Comparison of ENCODE assay signal across 36 cellular contexts in the genomic region with DNA sequence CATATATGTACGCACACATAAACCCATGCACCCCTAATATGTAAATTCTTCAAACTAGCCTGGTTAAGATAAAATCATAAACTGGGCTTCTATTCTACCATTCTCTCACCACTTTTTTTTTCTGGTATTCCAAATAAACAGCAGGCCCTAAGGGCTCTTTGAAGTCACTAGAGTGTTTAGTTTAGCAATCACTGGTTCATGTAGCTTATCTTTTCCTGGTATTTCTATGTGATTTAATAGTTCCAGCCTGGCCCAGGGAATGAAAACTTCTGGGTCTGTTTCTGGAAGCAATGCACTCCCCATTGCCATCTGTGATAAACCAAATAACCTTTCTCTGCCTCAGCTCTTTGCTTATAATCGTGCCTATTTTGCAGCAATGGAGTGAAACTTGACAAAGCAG. TPM values are rescaled to one million over a fixed set of nuclear protein-coding genes. Genes with fewer than 3 reads are reported as not detected.
"Had no signal": no experiment of that assay in that cellular context is flagged by ENCODE, and none has a peak within 500 bp of the region (broad histone marks: within the 10 kb centered on the region; RNA-seq: fewer than 3 reads in every experiment).

No MANE protein-coding gene starts in this region.

- ATAC-seq: activated CD4-positive, CD25-positive, alpha-beta regulatory T cell treated with anti-CD3 and anti-CD28 coated beads, Interleukin-2, amount 50 U/mL, for 24 hours; activated CD8-positive, alpha-beta T cell treated with anti-CD3 and anti-CD28 coated beads for 36 hours; activated T-cell treated with anti-CD3 and anti-CD28 coated beads, Interleukin-2, amount 50 U/mL, for 4 hours; activated T-helper 17 cell treated with anti-CD3 and anti-CD28 coated beads, Interleukin-2, amount 50 U/mL, for 72 hours; gastroesophageal sphincter; heart right ventricle; T-helper 17 cell had no signal

- DNase-seq: activated B cell treated with CpG ODN at 0.5 μM for 24 hours; activated CD4-positive, alpha-beta T cell treated with anti-CD3 and anti-CD28 coated beads for 48 hours; activated CD4-positive, alpha-beta T cell treated with anti-CD3 and anti-CD28 coated beads, Interleukin-2, amount 50 U/mL, for 1 hour; activated CD4-positive, alpha-beta T cell treated with anti-CD3 and anti-CD28 coated beads, Interleukin-2, amount 50 U/mL, for 48 hours; activated CD8-positive, alpha-beta memory T cell treated with anti-CD3 and anti-CD28 coated beads for 24 hours; activated CD8-positive, alpha-beta T cell treated with anti-CD3 and anti-CD28 coated beads for 36 hours; activated effector memory CD4-positive, alpha-beta T cell treated with Interleukin-2 at 50 U/mL for 16 hours; activated gamma-delta T cell treated with Interleukin-2 at 50 U/mL for 16 hours; activated naive CD4-positive, alpha-beta T cell treated with anti-CD3 and anti-CD28 coated beads, Interleukin-2, amount 50 U/mL, for 16 hours; activated naive CD4-positive, alpha-beta T cell treated with Interleukin-2 at 50 U/mL for 16 hours; activated T-cell treated with anti-CD3 and anti-CD28 coated beads, Interleukin-2, amount 50 U/mL, for 4 hours; amniotic stem cell; anterior cingulate cortex; brain microvascular endothelial cell; caudate nucleus; effector CD8-positive, alpha-beta T cell; esophagus squamous epithelium; foreskin melanocyte; heart right ventricle; T-helper 17 cell; T1000; WERI-Rb-1 had no signal

- H3K27me3 Mint-ChIP-seq: activated T-helper 17 cell treated with anti-CD3 and anti-CD28 coated beads, Interleukin-2, amount 50 U/mL, for 72 hours had no signal

- H3K4me3 ChIP-seq: esophagus squamous epithelium, gastroesophageal sphincter, heart right ventricle had no signal

- FAIRE-seq: astrocyte, bronchial epithelial cell, colon, endometrium, endothelial cell of umbilical vein had no signal

- H3K4me1 Mint-ChIP-seq: activated B cell treated with CpG ODN at 0.5 μM for 24 hours; activated T-helper 17 cell treated with anti-CD3 and anti-CD28 coated beads, Interleukin-2, amount 50 U/mL, for 72 hours; T-helper 17 cell had no signal

- H3K4me3 Mint-ChIP-seq: activated B cell treated with CpG ODN at 0.5 μM for 24 hours; activated CD8-positive, alpha-beta T cell treated with anti-CD3 and anti-CD28 coated beads for 36 hours; activated naive CD8-positive, alpha-beta T cell; activated T-cell treated with anti-CD3 and anti-CD28 coated beads, Interleukin-2, amount 50 U/mL, for 4 hours; activated T-helper 17 cell treated with anti-CD3 and anti-CD28 coated beads, Interleukin-2, amount 50 U/mL, for 72 hours; T-helper 17 cell; T-helper 2 cell treated with Interferon-gamma antibody and Interleukin-4, amounts not matched to agents 5 μg/mL and 100 μg/mL, for 36 hours had no signal

- H3K36me3 Mint-ChIP-seq: activated naive CD8-positive, alpha-beta T cell had no signal

- H3K4me1 ChIP-seq: esophagus squamous epithelium had no signal

- H3K27ac ChIP-seq: brain microvascular endothelial cell, epithelial cell of prostate, esophagus squamous epithelium, gastroesophageal sphincter, heart right ventricle, WERI-Rb-1 had no signal

- H3K36me3 ChIP-seq: brain microvascular endothelial cell, esophagus squamous epithelium, gastroesophageal sphincter, heart right ventricle, WERI-Rb-1 had no signal

- H3K27ac Mint-ChIP-seq: activated B cell treated with CpG ODN at 0.5 μM for 24 hours; activated CD8-positive, alpha-beta T cell treated with anti-CD3 and anti-CD28 coated beads for 36 hours; activated naive CD8-positive, alpha-beta T cell; activated T-helper 17 cell treated with anti-CD3 and anti-CD28 coated beads, Interleukin-2, amount 50 U/mL, for 72 hours; T-helper 17 cell; T-helper 2 cell treated with Interferon-gamma antibody and Interleukin-4, amounts not matched to agents 5 μg/mL and 100 μg/mL, for 36 hours had no signal

- H3K9me3 Mint-ChIP-seq: activated B cell treated with CpG ODN at 0.5 μM for 24 hours; activated T-cell treated with anti-CD3 and anti-CD28 coated beads, Interleukin-2, amount 50 U/mL, for 4 hours; activated T-helper 17 cell treated with anti-CD3 and anti-CD28 coated beads, Interleukin-2, amount 50 U/mL, for 72 hours had no signal

- H3K9me3 ChIP-seq: esophagus squamous epithelium, gastroesophageal sphincter, heart right ventricle had no signal

RNA-seq across cellular contexts. Expression of a gene that starts 10.7 kb away (rescaled TPM):
- total RNA-seq: activated T-helper 17 cell treated with anti-CD3 and anti-CD28 coated beads, Interleukin-2, amount 50 U/mL, for 72 hours; bronchial epithelial cell; chondrocyte; endothelial cell of umbilical vein; fibroblast of villous mesenchyme; glomerular endothelial cell had no signal
- polyA plus RNA-seq: endothelial cell of umbilical vein had no signal
